ENCODE assay signal across 16 cellular contexts in the genomic region with DNA sequence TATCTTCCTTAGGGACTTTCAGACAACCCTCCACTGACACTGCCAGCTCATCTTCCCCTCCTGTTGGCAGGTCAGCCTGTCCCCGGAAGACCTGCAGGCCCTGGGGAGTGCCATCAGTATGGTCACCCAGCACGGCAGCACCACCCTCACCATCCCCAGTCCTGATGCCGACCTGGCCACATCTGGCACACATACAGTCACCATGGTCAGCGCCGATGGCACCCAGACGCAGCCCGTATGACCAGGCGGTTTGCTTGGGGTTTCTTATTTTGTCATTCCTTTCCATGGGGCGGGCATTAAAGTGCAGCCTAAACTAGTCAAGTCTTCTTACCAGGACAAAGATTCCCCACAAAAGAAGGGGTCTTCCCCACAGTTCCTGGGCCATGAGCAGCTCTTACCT. TPM values are rescaled to one million over a fixed set of nuclear protein-coding genes. Genes with fewer than 3 reads are reported as not detected.
DNase-seq lines count a peak whose midpoint lies in the region; ATAC-seq and TF ChIP-seq lines count a peak whose summit lies in the region.
"Had no signal": no experiment of that assay in that cellular context is flagged by ENCODE, and none has a peak within 500 bp of the region (broad histone marks: within the 10 kb centered on the region; RNA-seq: fewer than 3 reads in every experiment).

No MANE protein-coding gene starts in this region.

- peaks cover 62% of the 10 kb centered on the region for H3K36me3 Mint-ChIP-seq in stimulated activated effector memory CD8-positive, alpha-beta T cell treated with anti-CD3 and anti-CD28 coated beads, Interleukin-12 subunit alpha, Interleukin-12 subunit beta, amount 100 ng/mL, for 72 hours

- H3K4me1 ChIP-seq in BLaER1: peaks cover 75% of the 10 kb centered on the region
- no peaks in the 10 kb centered on the region for H3K4me1 ChIP-seq in HEK293 (ENCODE audit: control insufficient read depth, insufficient read depth, low read length)
- H3K4me1 ChIP-seq: A549, BE2C, HAP-1 had no signal

- DNase-seq in mesenteric fat pad (ENCODE audit: low spot score): peak; percentile 59
- DNase-seq in stimulated activated effector memory CD8-positive, alpha-beta T cell treated with anti-CD3 and anti-CD28 coated beads, Interleukin-12 subunit alpha, Interleukin-12 subunit beta, amount 100 ng/mL, for 72 hours (ENCODE audit: low spot score in 2 of 2): no peak
- no peak for DNase-seq in glomerular visceral epithelial cell (ENCODE audit: extremely low spot score)
- DNase-seq in cortex of kidney (lab: John Stamatoyannopoulos, UW): no peak
- DNase-seq: DMS153, GOT3 had no signal

- H3K4me2 ChIP-seq in BLaER1: peak overlapping the region; percentile 79
- H3K4me2 ChIP-seq: A549 had no signal

- no peaks in the 10 kb centered on the region for H3K9me3 ChIP-seq in BLaER1
- H3K9me3 ChIP-seq in HEK293 (ENCODE audit: control insufficient read depth, insufficient read depth, low read depth, low read length): no peaks in the 10 kb centered on the region
- H3K9me3 ChIP-seq: A549, BE2C, Caco-2, HAP-1 had no signal

- H3K27ac Mint-ChIP-seq in stimulated activated effector memory CD8-positive, alpha-beta T cell treated with anti-CD3 and anti-CD28 coated beads, Interleukin-12 subunit alpha, Interleukin-12 subunit beta, amount 100 ng/mL, for 72 hours: peak overlapping the region; percentile 53
- H3K27ac Mint-ChIP-seq: CD8-positive, alpha-beta T cell had no signal

- H3K36me3 ChIP-seq in BLaER1 (peaks cover 52% of the 10 kb centered on the region), HEK293 (ENCODE audit: control insufficient read depth in 2 of 2, insufficient read depth in 1 of 2, low read length in 2 of 2) (peaks cover 0 to 66% of the 10 kb centered on the region in 2 experiments; a peak in 2 of 3 replicates)
- H3K36me3 ChIP-seq: BE2C had no signal

- H3K9me3 Mint-ChIP-seq in stimulated activated effector memory CD8-positive, alpha-beta T cell treated with anti-CD3 and anti-CD28 coated beads, Interleukin-12 subunit alpha, Interleukin-12 subunit beta, amount 100 ng/mL, for 72 hours: no peaks in the 10 kb centered on the region
- H3K9me3 Mint-ChIP-seq: CD4-positive, CD25-positive, alpha-beta regulatory T cell; CD8-positive, alpha-beta T cell had no signal

- H3K4me1 Mint-ChIP-seq in stimulated activated effector memory CD8-positive, alpha-beta T cell treated with anti-CD3 and anti-CD28 coated beads, Interleukin-12 subunit alpha, Interleukin-12 subunit beta, amount 100 ng/mL, for 72 hours: peaks cover 12% of the 10 kb centered on the region

- TF ChIP-seq CTCF in HEK293 (tag by site-specific recombination; IDR thresholded peaks at IDR 0.05): no peak

- H3K27me3 ChIP-seq in BLaER1: no peaks in the 10 kb centered on the region
- H3K27me3 ChIP-seq: BE2C had no signal

- peaks cover 7% of the 10 kb centered on the region for H4K20me1 ChIP-seq in BLaER1

- POLR2A ChIA-PET in HEK293 (lab: Yijun Ruan, JAX): interaction anchor here (0.8 to 1.5 kb wide), 3 partner anchors 25 to 174 kb away, joined by 3 read pairs; partner anchors contain the start of genes RPL10A and ZNF76

- 0 out of 2 replicates have a peak overlapping the region, but pooled peaks have one; percentile 25 for H3K9ac ChIP-seq in BLaER1

- ATAC-seq in stimulated activated effector memory CD8-positive, alpha-beta T cell treated with anti-CD3 and anti-CD28 coated beads, Interleukin-12 subunit alpha, Interleukin-12 subunit beta, amount 100 ng/mL, for 72 hours: no peak
- ATAC-seq in HG03025 (IDR thresholded peaks at IDR 0.05; ENCODE audit: low FRiP score, unreplicated experiment): no peak

- no peak overlapping the region for H3K27ac ChIP-seq in BLaER1
- H3K27ac ChIP-seq in HEK293 (ENCODE audit: extremely low read depth, low read depth, low read length): no peak overlapping the region
- H3K27ac ChIP-seq: A549, C4-2B had no signal

- no peak overlapping the region for H3K4me3 Mint-ChIP-seq in stimulated activated effector memory CD8-positive, alpha-beta T cell treated with anti-CD3 and anti-CD28 coated beads, Interleukin-12 subunit alpha, Interleukin-12 subunit beta, amount 100 ng/mL, for 72 hours
- H3K4me3 Mint-ChIP-seq: CD8-positive, alpha-beta T cell had no signal

- CTCF ChIA-PET in HEK293 (lab: Yijun Ruan, JAX): interaction anchor here (0.6 to 5.9 kb wide), 22 partner anchors 8 to 179 kb away, joined by 3 to 74 read pairs (median 6); partner anchors contain the start of genes FANCE, PPARD and RPL10A

- no peak overlapping the region for H3K4me3 ChIP-seq in BLaER1
- H3K4me3 ChIP-seq in HEK293 (ENCODE audit: low read depth, low read length): no peak overlapping the region
- H3K4me3 ChIP-seq: A549, HAP-1 had no signal

TF ChIP-seq in HEK293, 187 proteins besides CTCF, POLR2A, EP300 and RAD21:
- no peak for TF ChIP-seq ZNF596 (tag by site-specific recombination; IDR thresholded peaks at IDR 0.05)
- peak; percentile 55; the same call in 1 of the 2 replicates for TF ChIP-seq REST (tag by site-specific recombination; IDR thresholded peaks at IDR 0.05)

RNA-seq across cellular contexts. Expression of gene DEF6, which starts 3.9 kb away (rescaled TPM):
- total RNA-seq in mesenteric fat pad: 7.8 TPM

RNA-seq across cellular contexts. Expression of gene ZNF76, which starts 34.1 kb away (rescaled TPM):
- 24.5 TPM for total RNA-seq in mesenteric fat pad

RNA-seq across cellular contexts. Expression of gene PPARD, which starts 48.7 kb away (rescaled TPM):
- total RNA-seq in mesenteric fat pad: 17.5 TPM
